In the genomic region with DNA sequence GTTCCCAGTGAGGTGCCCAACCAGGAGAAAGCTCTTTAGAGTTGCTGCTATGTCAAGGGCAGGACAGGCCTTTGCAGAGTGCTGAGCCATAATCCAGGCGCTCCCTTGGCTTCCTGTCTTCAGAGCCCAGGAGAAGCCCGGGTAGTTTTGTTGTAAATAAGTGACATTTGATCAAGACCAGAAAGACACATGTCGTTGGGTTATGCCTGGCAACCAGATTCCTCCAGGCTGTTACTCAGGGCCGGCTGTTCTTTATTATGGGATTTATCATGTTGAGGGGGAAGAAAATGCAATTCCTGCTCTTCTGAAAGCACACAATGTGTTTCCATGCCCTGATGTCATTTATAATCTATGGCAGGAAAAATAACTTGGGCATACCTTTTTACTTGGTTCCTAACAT, we compare ENCODE assay signal across 15 cellular contexts. TPM values are rescaled to one million over a fixed set of nuclear protein-coding genes. Genes with fewer than 3 reads are reported as not detected.
DNase-seq lines count a peak whose midpoint lies in the region; ATAC-seq and TF ChIP-seq lines count a peak whose summit lies in the region.
"Had no signal": no experiment of that assay in that cellular context is flagged by ENCODE, and none has a peak within 500 bp of the region (broad histone marks: within the 10 kb centered on the region; RNA-seq: fewer than 3 reads in every experiment).

No MANE protein-coding gene starts in this region.

- H3K36me3 ChIP-seq in KOPT-K1 (ENCODE audit: insufficient read depth, low read length), result no peaks in the 10 kb centered on the region
- H3K36me3 ChIP-seq in spleen, result no peaks in the 10 kb centered on the region
- H3K36me3 ChIP-seq in psoas muscle (ENCODE audit: insufficient read depth in 1 of 2, low read depth in 1 of 2), result no peaks in the 10 kb centered on the region
- H3K36me3 ChIP-seq in H7 (replicated peaks; ENCODE audit: control insufficient read depth, insufficient read depth, low read length), result no peaks in the 10 kb centered on the region

- peak overlapping the region; percentile 75 for H3K4me3 Mint-ChIP-seq in activated CD4-positive, alpha-beta T cell treated with anti-CD3 and anti-CD28 coated beads, Interleukin-2, amount 10 ng/mL, durations not matched to agents 24 days and 14 days
- peak overlapping the region; percentile 59 for H3K4me3 Mint-ChIP-seq in activated naive CD8-positive, alpha-beta T cell treated with anti-CD3 and anti-CD28 coated beads, Interleukin-2, amount 10 ng/mL, durations not matched to agents 7 days and 5 days
- H3K4me3 Mint-ChIP-seq: H9 had no signal

- intact Hi-C loops in activated CD4-positive, alpha-beta T cell treated with anti-CD3 and anti-CD28 coated beads, Interleukin-2, amount 10 ng/mL, durations not matched to agents 24 days and 14 days (cut with micrococcal nuclease), result loop anchor here (2.0 kb wide), 2 partner anchors 38 to 58 kb away; partner anchors contain the start of gene SEMA4D
- intact Hi-C loops in spleen (cut with DNase I; ENCODE audit: low total_unique reads) (no loop called here), psoas muscle (cut with DNase I) (no loop called here)

- H3K27me3 Mint-ChIP-seq in activated CD4-positive, alpha-beta T cell treated with anti-CD3 and anti-CD28 coated beads, Interleukin-2, amount 10 ng/mL, durations not matched to agents 24 days and 14 days, result no peaks in the 10 kb centered on the region
- no peaks in the 10 kb centered on the region for H3K27me3 Mint-ChIP-seq in activated naive CD8-positive, alpha-beta T cell treated with anti-CD3 and anti-CD28 coated beads, Interleukin-2, amount 10 ng/mL, durations not matched to agents 7 days and 5 days
- H3K27me3 Mint-ChIP-seq: progenitor cell of endocrine pancreas had no signal

- POLR2A ChIA-PET in activated naive CD8-positive, alpha-beta T cell treated with anti-CD3 and anti-CD28 coated beads, Interleukin-2, amount 10 ng/mL, durations not matched to agents 7 days and 5 days (lab: Charles Lee), result interaction anchor here (0.6 to 4.5 kb wide), 16 partner anchors 9 to 463 kb away, joined by 3 to 35 read pairs (median 5); partner anchors contain the start of gene SEMA4D

- H3K27me3 ChIP-seq in spleen (replicated peaks in 1 of 7) (no peaks in the 10 kb centered on the region), psoas muscle (ENCODE audit: insufficient read depth in 3 of 3, low read length in 2 of 3) (no peaks in the 10 kb centered on the region), H7 (ENCODE audit: control insufficient read depth, insufficient read depth, low read length) (no peaks in the 10 kb centered on the region)

- peaks cover 76% of the 10 kb centered on the region for H3K4me1 Mint-ChIP-seq in activated CD4-positive, alpha-beta T cell treated with anti-CD3 and anti-CD28 coated beads, Interleukin-2, amount 10 ng/mL, durations not matched to agents 24 days and 14 days
- H3K4me1 Mint-ChIP-seq in activated naive CD8-positive, alpha-beta T cell treated with anti-CD3 and anti-CD28 coated beads, Interleukin-2, amount 10 ng/mL, durations not matched to agents 7 days and 5 days, result peaks cover 73% of the 10 kb centered on the region

- 79 to 88% (median 83%) methylated on average over 4 of the region's 4 CpGs for WGBS in spleen, 5 donors
- WGBS in psoas muscle, 3 donors, result 60 to 63% (median 62%) methylated on average over 4 of the region's 4 CpGs

- TF ChIP-seq CTCF in spleen (IDR thresholded peaks at IDR 0.05 in 8 of 11, conservative IDR thresholded peaks at IDR 0.05 in 3 of 11), result no peak
- no peak for TF ChIP-seq CTCF in psoas muscle (IDR thresholded peaks at IDR 0.05)

- no peak for TF ChIP-seq POLR2A in spleen (IDR thresholded peaks at IDR 0.05)

- H3K4me1 ChIP-seq in spleen, result peaks cover 17 to 97% (median 44%) of the 10 kb centered on the region in 6 donors
- no peaks in the 10 kb centered on the region for H3K4me1 ChIP-seq in psoas muscle

- ATAC-seq in activated naive CD8-positive, alpha-beta T cell treated with anti-CD3 and anti-CD28 coated beads, Interleukin-2, amount 10 ng/mL, durations not matched to agents 7 days and 5 days (ENCODE audit: low read depth), result no peak
- ATAC-seq in GM19463 (IDR thresholded peaks at IDR 0.05; ENCODE audit: unreplicated experiment), result no peak
- no peak for ATAC-seq in psoas muscle
- ATAC-seq: esophagus mucosa had no signal

- no peaks in the 10 kb centered on the region for H3K9me3 Mint-ChIP-seq in activated CD4-positive, alpha-beta T cell treated with anti-CD3 and anti-CD28 coated beads, Interleukin-2, amount 10 ng/mL, durations not matched to agents 24 days and 14 days
- no peaks in the 10 kb centered on the region for H3K9me3 Mint-ChIP-seq in activated naive CD8-positive, alpha-beta T cell treated with anti-CD3 and anti-CD28 coated beads, Interleukin-2, amount 10 ng/mL, durations not matched to agents 7 days and 5 days
- H3K9me3 Mint-ChIP-seq: H9 had no signal

- H3K27ac ChIP-seq in KOPT-K1 (ENCODE audit: low read depth, low read length, poor library complexity, severe bottlenecking), result peak overlapping the region; percentile 100
- peak overlapping the region; percentile 62 to 92 (median 82) for H3K27ac ChIP-seq in spleen
- H3K27ac ChIP-seq in psoas muscle, result no peak overlapping the region

- H3K27ac Mint-ChIP-seq in activated CD4-positive, alpha-beta T cell treated with anti-CD3 and anti-CD28 coated beads, Interleukin-2, amount 10 ng/mL, durations not matched to agents 24 days and 14 days, result peak overlapping the region; percentile 96
- H3K27ac Mint-ChIP-seq in activated naive CD8-positive, alpha-beta T cell treated with anti-CD3 and anti-CD28 coated beads, Interleukin-2, amount 10 ng/mL, durations not matched to agents 7 days and 5 days, result peak overlapping the region; percentile 88
- H3K27ac Mint-ChIP-seq: H9, progenitor cell of endocrine pancreas had no signal

- H3K9me3 ChIP-seq in KOPT-K1 (ENCODE audit: insufficient read depth, low read length, poor library complexity, severe bottlenecking), result no peaks in the 10 kb centered on the region
- no peaks in the 10 kb centered on the region for H3K9me3 ChIP-seq in spleen
- no peaks in the 10 kb centered on the region for H3K9me3 ChIP-seq in psoas muscle

- H3K4me3 ChIP-seq in spleen (peak overlapping the region in 1 of 8 donors; percentile 37), psoas muscle (no peak overlapping the region), H7 (ENCODE audit: insufficient read depth, low read depth, low read length) (no peak overlapping the region)

- H3K36me3 Mint-ChIP-seq in activated CD4-positive, alpha-beta T cell treated with anti-CD3 and anti-CD28 coated beads, Interleukin-2, amount 10 ng/mL, durations not matched to agents 24 days and 14 days (ENCODE audit: low read depth), result no peaks in the 10 kb centered on the region
- H3K36me3 Mint-ChIP-seq in activated naive CD8-positive, alpha-beta T cell treated with anti-CD3 and anti-CD28 coated beads, Interleukin-2, amount 10 ng/mL, durations not matched to agents 7 days and 5 days, result peaks cover 5% of the 10 kb centered on the region

- DNase-seq in activated CD4-positive, alpha-beta T cell treated with anti-CD3 and anti-CD28 coated beads, Interleukin-2, amount 10 ng/mL, durations not matched to agents 24 days and 14 days, result no peak
- DNase-seq in activated CD4-positive, alpha-beta T cell treated with anti-CD3 and anti-CD28 coated beads, Interleukin-2, amount 50 U/mL, for 4 hours, result no peak
- no peak for DNase-seq in activated naive CD8-positive, alpha-beta T cell treated with anti-CD3 and anti-CD28 coated beads, Interleukin-2, amount 10 ng/mL, durations not matched to agents 7 days and 5 days
- DNase-seq in spleen (no peak), psoas muscle (no peak), H7 (no peak)
- DNase-seq: H9, NCI-H2081, NCI-H524, SIG-M5, trophoblast cell had no signal

RNA-seq across cellular contexts. Expression of gene SEMA4D, which starts 39.3 kb away (rescaled TPM):
- total RNA-seq in activated CD4-positive, alpha-beta T cell treated with anti-CD3 and anti-CD28 coated beads, Interleukin-2, amount 10 ng/mL, durations not matched to agents 24 days and 14 days, result 368 and 370 TPM in 2 replicates
- total RNA-seq in activated naive CD8-positive, alpha-beta T cell treated with anti-CD3 and anti-CD28 coated beads, Interleukin-2, amount 10 ng/mL, durations not matched to agents 7 days and 5 days, result 100 to 1,000 TPM; 370 to 391 TPM
- total RNA-seq in spleen (100 to 1,000 TPM in 6 of 7 donors, 10 to 100 TPM in 1; 81.6 to 193 (median 171) TPM), psoas muscle (100 to 1,000 TPM in 1 of 4 donors, 10 to 100 TPM in 3; 32.1 to 111 (median 63.6) TPM)
- polyA plus RNA-seq in spleen (10 to 100 TPM; 23.0 to 32.3 (median 31.5) TPM), psoas muscle (10 to 100 TPM in 2 of 3 donors, 1 to 10 TPM in 1; 9.3 to 26.8 (median 22.3) TPM)
- 17.0 and 23.6 TPM in 2 replicates for total RNA-seq in H7 (2014; rRNA removed; shearing (Covaris generic))
